26 cellular contexts compared by ENCODE assay signal in the genomic region with DNA sequence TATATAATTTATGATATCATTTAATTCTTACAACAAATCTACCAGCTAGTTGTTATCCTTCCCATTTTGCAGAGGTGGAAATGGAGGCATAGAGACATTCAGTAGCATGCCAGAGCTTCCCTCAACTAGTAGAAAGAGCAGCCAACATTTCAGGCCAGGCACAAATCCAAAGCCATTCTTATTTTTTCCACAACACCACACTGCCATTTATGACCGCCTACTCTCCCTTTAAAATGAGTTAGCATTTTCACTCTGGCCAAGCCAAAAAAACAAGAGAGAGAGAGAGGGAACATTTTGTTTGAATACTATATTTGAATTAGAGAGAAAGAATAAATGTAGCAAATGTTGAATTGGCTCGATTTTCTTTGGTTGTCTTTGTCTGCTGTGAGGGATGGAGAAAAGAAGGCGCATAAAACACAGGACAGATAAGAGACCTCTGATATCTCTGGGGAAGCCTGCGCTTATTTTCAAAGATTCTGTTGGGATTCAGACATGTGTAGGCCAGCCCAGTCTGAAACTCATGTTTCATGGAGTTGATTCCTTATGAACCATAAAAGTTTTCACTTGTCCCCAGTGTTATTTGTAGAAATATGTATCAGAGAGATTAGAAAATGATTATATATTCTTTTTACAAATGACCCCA.
DNase-seq lines count a peak whose midpoint lies in the region; ATAC-seq, FAIRE-seq and TF ChIP-seq lines count a peak whose summit lies in the region.
"Had no signal": no experiment of that assay in that cellular context is flagged by ENCODE, and none has a peak within 500 bp of the region (broad histone marks: within the 10 kb centered on the region; RNA-seq: fewer than 3 reads in every experiment).

No MANE protein-coding gene starts in this region.

- no peak overlapping the region for H3K4me3 ChIP-seq in heart left ventricle
- no peak overlapping the region for H3K4me3 ChIP-seq in small intestine (ENCODE audit: low read depth in 1 of 2, low read length in 2 of 2)
- H3K4me3 ChIP-seq: BLaER1 treated with 17β-estradiol and CSF1 and Interleukin-3, amounts not matched to agents 10 nM and 100 nM; MG63; smooth muscle cell; tibial nerve had no signal

- DNase-seq in anterior cingulate cortex (lab: John Stamatoyannopoulos, UW) (peak in 30 of 58 donors; percentile 1 to 78 (median 8)), heart left ventricle (peak in 2 of 5 donors; percentile 18 to 37), midbrain (lab: John Stamatoyannopoulos, UW) (peak; percentile 23), superior temporal gyrus (ENCODE audit: extremely low spot score) (peak; percentile 76), small intestine (no peak), germinal center (ENCODE audit: low spot score) (no peak), CD1c-positive myeloid dendritic cell (ENCODE audit: extremely low spot score) (no peak)
- DNase-seq: activated CD4-positive, alpha-beta T cell treated with anti-CD3 and anti-CD28 coated beads for 36 hours; activated CD8-positive, alpha-beta memory T cell treated with anti-CD3 and anti-CD28 coated beads for 24 hours; activated naive CD4-positive, alpha-beta T cell treated with Interleukin-2 at 50 U/mL for 16 hours; activated T-cell treated with anti-CD3 and anti-CD28 coated beads, Interleukin-2, amount 50 U/mL, for 4 hours; cerebellar nuclear complex; foreskin melanocyte; mesendoderm; MG63; NCI-H1417; NCI-H524; stimulated activated CD4-positive, alpha-beta T cell treated with anti-CD3 and anti-CD28 coated beads, Interleukin-2, amount 100 ng/mL, for 48 hours; stimulated activated naive B cell treated with anti-CD40 and anti-IgM and Interleukin-4, amounts not matched to agents 10 μg/mL and 1 μg/mL and 100 μg/mL, for 72 hours had no signal

- ATAC-seq in heart left ventricle, result peak; percentile 51 to 86 (median 84)
- no peak for ATAC-seq in HG02610 (IDR thresholded peaks at IDR 0.05; ENCODE audit: unreplicated experiment)
- ATAC-seq: activated CD4-positive, alpha-beta T cell treated with anti-CD3 and anti-CD28 coated beads for 36 hours; activated T-cell treated with anti-CD3 and anti-CD28 coated beads, Interleukin-2, amount 50 U/mL, for 4 hours; Panc1; stimulated activated naive B cell treated with anti-CD40 and anti-IgM and Interleukin-4, amounts not matched to agents 10 μg/mL and 1 μg/mL and 100 μg/mL, for 72 hours had no signal

- H3K27ac ChIP-seq in heart left ventricle (peak overlapping the region in 6 of 12 donors; percentile 15 to 77 (median 41)), small intestine (ENCODE audit: low read depth in 1 of 2, low read length in 1 of 2) (no peak overlapping the region)
- H3K27ac ChIP-seq: BLaER1 treated with 17β-estradiol and CSF1 and Interleukin-3, amounts not matched to agents 10 nM and 100 nM had no signal

- intact Hi-C loops in heart left ventricle (cut with DNase I), result no loop called here

- H3K4me1 ChIP-seq in heart left ventricle (peaks cover 0 to 10% (median 2%) of the 10 kb centered on the region in 12 donors), small intestine (ENCODE audit: control insufficient read depth in 2 of 2, insufficient read depth in 1 of 2, low read depth in 1 of 2, low read length in 1 of 2) (no peaks in the 10 kb centered on the region)
- H3K4me1 ChIP-seq: BLaER1 treated with 17β-estradiol and CSF1 and Interleukin-3, amounts not matched to agents 10 nM and 100 nM had no signal

- WGBS in heart left ventricle, 4 donors, result 47 to 63% (median 52%) methylated on average over 4 of the region's 4 CpGs
- WGBS in small intestine, 3 donors, result 65 to 85% (median 85%) methylated on average over 4 of the region's 4 CpGs

- no peak for TF ChIP-seq CTCF in heart left ventricle (IDR thresholded peaks at IDR 0.05)

- H3K9me3 ChIP-seq in heart left ventricle (peaks cover 0 to 6% (median 0%) of the 10 kb centered on the region in 12 donors), small intestine (ENCODE audit: control insufficient read depth, low read depth) (no peaks in the 10 kb centered on the region)
- H3K9me3 ChIP-seq: MG63 had no signal

- no peak for FAIRE-seq in small intestine (lab: Jason Lieb, UNC)
- FAIRE-seq: D721Med, keratinocyte had no signal

- H3K27me3 ChIP-seq in heart left ventricle, result no peaks in the 10 kb centered on the region
- H3K27me3 ChIP-seq in small intestine (ENCODE audit: control insufficient read depth in 2 of 2, insufficient read depth in 2 of 2, low read length in 2 of 2), result no peaks in the 10 kb centered on the region
- H3K27me3 ChIP-seq: BLaER1 treated with 17β-estradiol and CSF1 and Interleukin-3, amounts not matched to agents 10 nM and 100 nM; MG63; tibial nerve had no signal

- TF ChIP-seq POLR2A in heart left ventricle (IDR thresholded peaks at IDR 0.05), result no peak

- H3K36me3 ChIP-seq in heart left ventricle (no peaks in the 10 kb centered on the region), small intestine (ENCODE audit: control insufficient read depth in 2 of 2, insufficient read depth in 2 of 2, low read length in 2 of 2) (no peaks in the 10 kb centered on the region)
- H3K36me3 ChIP-seq: BLaER1 treated with 17β-estradiol and CSF1 and Interleukin-3, amounts not matched to agents 10 nM and 100 nM; MG63; tibial nerve had no signal

Comparison
In these comparisons a context has a peak if more than half of its experiments do, and no peak if none do; other contexts are left out.
1. DNase-seq: peak in anterior cingulate cortex (30 of 58), midbrain (single experiment) and superior temporal gyrus (single experiment); none in small intestine (single experiment), germinal center (single experiment) and CD1c-positive myeloid dendritic cell (single experiment).